Comparison of ENCODE assay signal across 19 cellular contexts in the genomic region with DNA sequence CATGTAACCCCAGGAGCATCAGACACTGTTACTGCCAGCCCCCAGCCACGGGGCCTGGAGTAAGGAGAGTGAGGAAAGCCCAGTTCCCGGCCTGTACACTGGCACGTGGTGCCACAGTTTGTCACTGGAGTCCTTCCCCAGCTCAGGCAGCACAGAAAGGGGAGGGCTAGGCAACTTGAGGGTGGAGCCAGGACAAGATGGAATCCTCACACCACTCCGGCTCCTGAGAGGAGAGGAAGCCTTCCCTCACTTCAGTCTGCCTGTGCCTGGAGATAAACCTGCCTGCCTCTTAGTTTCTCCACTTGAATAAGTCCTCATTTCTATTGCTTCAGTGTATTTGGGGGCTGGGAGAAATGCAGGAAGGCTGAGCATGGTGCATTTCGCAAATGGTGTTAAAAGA.
DNase-seq lines count a peak whose midpoint lies in the region; ATAC-seq and TF ChIP-seq lines count a peak whose summit lies in the region.
"Had no signal": no experiment of that assay in that cellular context is flagged by ENCODE, and none has a peak within 500 bp of the region (broad histone marks: within the 10 kb centered on the region; RNA-seq: fewer than 3 reads in every experiment).

No MANE protein-coding gene starts in this region.

- H3K4me3 Mint-ChIP-seq in progenitor cell of endocrine pancreas (ENCODE audit: low read depth): no peak overlapping the region
- H3K4me3 Mint-ChIP-seq: CD4-positive, CD25-positive, alpha-beta regulatory T cell had no signal

- no peak overlapping the region for H3K4me3 ChIP-seq in A673 (ENCODE audit: low read depth, low read length, poor library complexity, severe bottlenecking)
- no peak overlapping the region for H3K4me3 ChIP-seq in RWPE2 (ENCODE audit: severe bottlenecking)
- H3K4me3 ChIP-seq: A549, tibial nerve had no signal

- H3K36me3 Mint-ChIP-seq in progenitor cell of endocrine pancreas (ENCODE audit: insufficient read depth): peaks cover 26% of the 10 kb centered on the region
- H3K36me3 Mint-ChIP-seq: CD4-positive, CD25-positive, alpha-beta regulatory T cell had no signal

- ATAC-seq in RWPE2 (ENCODE audit: low read depth) (no peak), foreskin keratinocyte (no peak), GM21515 (IDR thresholded peaks at IDR 0.05; ENCODE audit: unreplicated experiment) (no peak)
- ATAC-seq: A549, SK-N-SH treated with all-trans-retinoic acid at 6 μM for 48 hours had no signal

- CTCF ChIA-PET in A673 (lab: Charles Lee): interaction anchor here (1.1 kb wide), 1 partner anchor 120 kb away, joined by 3 read pairs; no protein-coding TSS in a partner anchor

- H3K4me1 ChIP-seq in A673 (ENCODE audit: insufficient read depth, low read length, poor library complexity, severe bottlenecking): peaks cover 50% of the 10 kb centered on the region
- peaks cover 17% of the 10 kb centered on the region for H3K4me1 ChIP-seq in RWPE2 (ENCODE audit: insufficient read depth, poor library complexity, severe bottlenecking)
- H3K4me1 ChIP-seq in foreskin keratinocyte: peaks cover 12% of the 10 kb centered on the region

- peak overlapping the region; percentile 98 for H3K27ac Mint-ChIP-seq in progenitor cell of endocrine pancreas

- peaks cover 48% of the 10 kb centered on the region for H3K4me1 Mint-ChIP-seq in progenitor cell of endocrine pancreas (ENCODE audit: low read depth)

- H3K27me3 Mint-ChIP-seq in progenitor cell of endocrine pancreas: no peaks in the 10 kb centered on the region

- TF ChIP-seq CTCF in A673 (conservative IDR thresholded peaks at IDR 0.05; ENCODE audit: low read depth, low read length): no peak
- no peak for TF ChIP-seq CTCF in RWPE2 (IDR thresholded peaks at IDR 0.05; ENCODE audit: poor library complexity, severe bottlenecking)
- TF ChIP-seq CTCF in foreskin keratinocyte (conservative IDR thresholded peaks at IDR 0.05): no peak
- no peak for TF ChIP-seq CTCF in progenitor cell of endocrine pancreas (IDR thresholded peaks at IDR 0.05; ENCODE audit: unreplicated experiment)
- TF ChIP-seq CTCF in GM13976 (IDR thresholded peaks at IDR 0.05; ENCODE audit: borderline replicate concordance, control extremely low read depth, extremely low read depth, insufficient read depth, missing control alignments): no peak

- H3K36me3 ChIP-seq in A673 (ENCODE audit: insufficient read depth, low read length, poor library complexity, severe bottlenecking) (no peaks in the 10 kb centered on the region), RWPE2 (ENCODE audit: low read depth) (peaks cover 17% of the 10 kb centered on the region)
- H3K36me3 ChIP-seq: tibial nerve had no signal

- H3K27me3 ChIP-seq in A673 (replicated peaks; ENCODE audit: insufficient read depth, low read depth, low read length, poor library complexity) (no peaks in the 10 kb centered on the region), RWPE2 (ENCODE audit: insufficient read depth, poor library complexity, severe bottlenecking) (no peaks in the 10 kb centered on the region), foreskin keratinocyte (no peaks in the 10 kb centered on the region)
- H3K27me3 ChIP-seq: tibial nerve had no signal

- BruUV-seq in A673 (replicated peaks; lab: Mats Ljungman, UMichigan): no TSS peak

- POLR2A ChIA-PET in A673 (lab: Charles Lee; ENCODE audit: low non-redundant PET): interaction anchor here (0.6 kb wide), 1 partner anchor 13 kb away, joined by 6 read pairs; no protein-coding TSS in a partner anchor

- in situ Hi-C loops in GM13976 (cut with MboI; ENCODE audit: low sequenced_read_pairs, unreplicated experiment): no loop called here

- H3K27ac ChIP-seq in A673 (ENCODE audit: low read depth, low read length, poor library complexity, severe bottlenecking) (peak overlapping the region; percentile 93), RWPE2 (ENCODE audit: poor library complexity, severe bottlenecking) (peak overlapping the region; percentile 95), foreskin keratinocyte (peak overlapping the region; percentile 99)
- H3K27ac ChIP-seq: A549 had no signal

- no peaks in the 10 kb centered on the region for H3K9me3 Mint-ChIP-seq in progenitor cell of endocrine pancreas (ENCODE audit: low read depth)

- H3K9me3 ChIP-seq in A673 (ENCODE audit: low read depth, low read length, poor library complexity, severe bottlenecking) (no peaks in the 10 kb centered on the region), RWPE2 (ENCODE audit: severe bottlenecking) (no peaks in the 10 kb centered on the region)
- H3K9me3 ChIP-seq: A549, tibial nerve had no signal

- peak; percentile 47 for DNase-seq in A673 (ENCODE audit: low spot score)
- DNase-seq in RWPE2 (ENCODE audit: low spot score): no peak
- DNase-seq in foreskin keratinocyte: no peak
- DNase-seq in progenitor cell of endocrine pancreas (ENCODE audit: low spot score, unreplicated experiment): no peak
- DNase-seq in activated gamma-delta T cell (lab: John Stamatoyannopoulos, UW): no peak
- no peak for DNase-seq in GM13976 (ENCODE audit: low spot score)
- no peak for DNase-seq in COLO668 (lab: John Stamatoyannopoulos, UW; ENCODE audit: unreplicated experiment)
- DNase-seq: activated CD4-positive, alpha-beta T cell treated with anti-CD3 and anti-CD28 coated beads for 4 hours; activated CD8-positive, alpha-beta memory T cell treated with anti-CD3 and anti-CD28 coated beads, Interleukin-2, amount 50 U/mL, for 4 hours; activated naive CD4-positive, alpha-beta T cell; CD4-positive, CD25-positive, alpha-beta regulatory T cell; DMS79 treated with DMSO at 0.1 percent for 48 hours; head of caudate nucleus; kidney; nucleus accumbens had no signal

- intact Hi-C loops in A673 (cut with micrococcal nuclease; ENCODE audit: unreplicated experiment): no loop called here
